ENCODE assay signal across 1 cellular context in genomic region chr10:89643812-89644690, GRCh38.
TF ChIP-seq lines count a peak whose summit lies in the region.

No MANE protein-coding gene starts in this region.

TF ChIP-seq in liver, 16 proteins besides CTCF, POLR2A, EP300 and RAD21 (continued from another document):
- TF ChIP-seq ZBTB33 (IDR thresholded peaks at IDR 0.05): peak; percentile 73
